In the genomic region with DNA sequence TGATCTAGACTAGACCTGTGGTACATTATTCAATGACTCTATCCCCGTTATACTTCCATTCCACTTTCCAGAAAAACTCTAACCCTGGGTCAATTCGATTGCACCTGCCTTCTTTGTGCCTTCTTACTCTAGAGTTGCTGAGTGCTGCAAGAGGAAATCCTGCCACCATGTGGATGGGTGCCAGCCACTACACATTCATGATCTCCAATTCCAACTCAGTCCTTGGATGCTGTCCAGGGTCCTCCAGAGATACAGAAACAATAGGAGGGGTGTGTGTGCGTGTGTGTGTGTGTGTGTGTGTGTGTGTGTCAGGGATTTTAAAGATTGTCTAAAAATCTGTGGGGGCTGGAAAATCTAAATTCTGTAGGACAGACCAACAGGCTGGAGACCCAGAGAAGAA, we compare ENCODE assay signal across 8 cellular contexts.
DNase-seq lines count a peak whose midpoint lies in the region; ATAC-seq lines count a peak whose summit lies in the region.

No MANE protein-coding gene starts in this region.

- DNase-seq in D341Med (ENCODE audit: low spot score) (peak; percentile 59), HK-2 (ENCODE audit: unreplicated experiment) (peak; percentile 41), NT2/D1 (ENCODE audit: low read depth, low spot score) (peak; percentile 28), glomerular visceral epithelial cell (ENCODE audit: extremely low spot score) (peak; percentile 46), putamen (ENCODE audit: low spot score) (peak; percentile 58)
- DNase-seq in activated effector memory CD4-positive, alpha-beta T cell treated with Interleukin-2 at 50 U/mL for 16 hours, result peak; percentile 14
- no peak for DNase-seq in NK-92 treated with Interleukin-12 subunit alpha and Interleukin-12 subunit beta, amount 100 ng/mL, for 24 hours (lab: John Stamatoyannopoulos, UW)

- H3K27me3 ChIP-seq in NT2/D1 (ENCODE audit: insufficient read depth, insufficient read length), result no peaks in the 10 kb centered on the region

- no peaks in the 10 kb centered on the region for H3K4me1 ChIP-seq in NT2/D1 (ENCODE audit: insufficient read depth, insufficient read length)

- ATAC-seq in GM18511 (IDR thresholded peaks at IDR 0.05; ENCODE audit: unreplicated experiment), result no peak

- no peaks in the 10 kb centered on the region for H3K36me3 ChIP-seq in NT2/D1 (ENCODE audit: insufficient read depth, insufficient read length, low read length)

- H3K4me3 ChIP-seq in NT2/D1 (ENCODE audit: insufficient read length, low read depth), result no peak overlapping the region

- H3K9me3 ChIP-seq in NT2/D1 (ENCODE audit: insufficient read depth, low read length), result no peaks in the 10 kb centered on the region

- no peak overlapping the region for H3K9ac ChIP-seq in NT2/D1 (ENCODE audit: insufficient read length, low read depth)
